1 cellular context compared by ENCODE assay signal in genomic region chr15:60390231-60390630, GRCh38.
TF ChIP-seq lines count a peak whose summit lies in the region.

No MANE protein-coding gene starts in this region.

TF ChIP-seq in HCT116, 20 proteins besides CTCF, POLR2A, EP300 and RAD21 (continued from another document):
- TF ChIP-seq, protein P1, sequence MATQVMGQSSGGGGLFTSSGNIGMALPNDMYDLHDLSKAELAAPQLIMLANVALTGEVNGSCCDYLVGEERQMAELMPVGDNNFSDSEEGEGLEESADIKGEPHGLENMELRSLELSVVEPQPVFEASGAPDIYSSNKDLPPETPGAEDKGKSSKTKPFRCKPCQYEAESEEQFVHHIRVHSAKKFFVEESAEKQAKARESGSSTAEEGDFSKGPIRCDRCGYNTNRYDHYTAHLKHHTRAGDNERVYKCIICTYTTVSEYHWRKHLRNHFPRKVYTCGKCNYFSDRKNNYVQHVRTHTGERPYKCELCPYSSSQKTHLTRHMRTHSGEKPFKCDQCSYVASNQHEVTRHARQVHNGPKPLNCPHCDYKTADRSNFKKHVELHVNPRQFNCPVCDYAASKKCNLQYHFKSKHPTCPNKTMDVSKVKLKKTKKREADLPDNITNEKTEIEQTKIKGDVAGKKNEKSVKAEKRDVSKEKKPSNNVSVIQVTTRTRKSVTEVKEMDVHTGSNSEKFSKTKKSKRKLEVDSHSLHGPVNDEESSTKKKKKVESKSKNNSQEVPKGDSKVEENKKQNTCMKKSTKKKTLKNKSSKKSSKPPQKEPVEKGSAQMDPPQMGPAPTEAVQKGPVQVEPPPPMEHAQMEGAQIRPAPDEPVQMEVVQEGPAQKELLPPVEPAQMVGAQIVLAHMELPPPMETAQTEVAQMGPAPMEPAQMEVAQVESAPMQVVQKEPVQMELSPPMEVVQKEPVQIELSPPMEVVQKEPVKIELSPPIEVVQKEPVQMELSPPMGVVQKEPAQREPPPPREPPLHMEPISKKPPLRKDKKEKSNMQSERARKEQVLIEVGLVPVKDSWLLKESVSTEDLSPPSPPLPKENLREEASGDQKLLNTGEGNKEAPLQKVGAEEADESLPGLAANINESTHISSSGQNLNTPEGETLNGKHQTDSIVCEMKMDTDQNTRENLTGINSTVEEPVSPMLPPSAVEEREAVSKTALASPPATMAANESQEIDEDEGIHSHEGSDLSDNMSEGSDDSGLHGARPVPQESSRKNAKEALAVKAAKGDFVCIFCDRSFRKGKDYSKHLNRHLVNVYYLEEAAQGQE (IDR thresholded peaks at IDR 0.05; ENCODE audit: low read depth) = no peak
- no peak for TF ChIP-seq EZH2 (IDR thresholded peaks at IDR 0.05)
- TF ChIP-seq CBX3 (IDR thresholded peaks at IDR 0.05; ENCODE audit: low read depth) = no peak
- TF ChIP-seq SP1 (IDR thresholded peaks at IDR 0.05; ENCODE audit: low read depth) = no peak
- no peak for TF ChIP-seq FOSL1 (IDR thresholded peaks at IDR 0.05; ENCODE audit: low read depth)
